In genomic region chr5:140633081-140633471, GRCh38 we compare ENCODE assay signal across 8 cellular contexts. TPM values are rescaled to one million over a fixed set of nuclear protein-coding genes. Genes with fewer than 3 reads are reported as not detected.
DNase-seq lines count a peak whose midpoint lies in the region; ATAC-seq, FAIRE-seq and TF ChIP-seq lines count a peak whose summit lies in the region.

Gene CD14, minus strand, starts transcription at chr5:140633175. Its CDS starts 104 bp downstream, at chr5:140633071.

- peak within 1 kb of the TSS; percentile 74 for H3K4me3 ChIP-seq in CD8-positive, alpha-beta memory T cell (ENCODE audit: low read length)
- H3K4me3 ChIP-seq in HFF-Myc (replicated peaks; ENCODE audit: low read depth, low read length) = peak within 1 kb of the TSS; percentile 41
- H3K4me3 ChIP-seq in WERI-Rb-1 (ENCODE audit: low read depth, low read length) = peak within 1 kb of the TSS; percentile 58
- peak within 1 kb of the TSS; percentile 52 for H3K4me3 ChIP-seq in fibroblast of pulmonary artery (replicated peaks; ENCODE audit: low read depth, low read length)
- peak within 1 kb of the TSS; percentile 72 for H3K4me3 ChIP-seq in osteoblast (ENCODE audit: insufficient read depth, low read length)

- peaks cover 15 to 26% (median 26%) of the 10 kb centered on the region in 3 donors for H3K4me1 Mint-ChIP-seq in CD8-positive, alpha-beta memory T cell

- peak within 1 kb of the TSS; percentile 85 to 97 (median 91) for H3K4me3 Mint-ChIP-seq in CD8-positive, alpha-beta memory T cell

- no peaks in the 10 kb centered on the region for H4K20me1 ChIP-seq in osteoblast (ENCODE audit: insufficient read depth, low read length)

- H3K4me1 ChIP-seq in CD8-positive, alpha-beta memory T cell (ENCODE audit: insufficient read depth, low read length) = peaks cover 6% of the 10 kb centered on the region
- peaks cover 28% of the 10 kb centered on the region for H3K4me1 ChIP-seq in osteoblast (ENCODE audit: insufficient read depth, low read length)

- peaks cover 0 to 4% (median 0%) of the 10 kb centered on the region in 5 donors for H3K9me3 Mint-ChIP-seq in CD8-positive, alpha-beta memory T cell

- no peaks in the 10 kb centered on the region for H3K79me2 ChIP-seq in osteoblast (ENCODE audit: insufficient read depth, low read length)

- H3K27ac Mint-ChIP-seq in CD8-positive, alpha-beta memory T cell = peak within 1 kb of the TSS; percentile 33 to 91 (median 88)

- peaks cover 5 to 8% of the 10 kb centered on the region in 2 donors for H3K27me3 Mint-ChIP-seq in CD8-positive, alpha-beta memory T cell

- no peaks in the 10 kb centered on the region for H3K27me3 ChIP-seq in CD8-positive, alpha-beta memory T cell (ENCODE audit: insufficient read depth, low read length, poor library complexity, severe bottlenecking)
- H3K27me3 ChIP-seq in WERI-Rb-1 (ENCODE audit: insufficient read depth, low read depth, severe bottlenecking) (no peaks in the 10 kb centered on the region), osteoblast (ENCODE audit: insufficient read depth, low read length) (peaks cover 7% of the 10 kb centered on the region)

- CTCF ChIA-PET in CD8-positive, alpha-beta memory T cell (lab: Charles Lee) = interaction anchor here (0.6 to 4.8 kb wide), 6 partner anchors 14 to 1081 kb away, joined by 3 to 21 read pairs (median 5); partner anchors contain the start of genes EIF4EBP3, IK and NDUFA2

- peak within 1 kb of the TSS; percentile 97 for H2AFZ ChIP-seq in osteoblast (ENCODE audit: low read length)

- no peak within 1 kb of the TSS for H3K27ac ChIP-seq in CD8-positive, alpha-beta memory T cell (ENCODE audit: low read depth, low read length)
- no peak within 1 kb of the TSS for H3K27ac ChIP-seq in WERI-Rb-1
- peak within 1 kb of the TSS; percentile 15 for H3K27ac ChIP-seq in osteoblast (ENCODE audit: low read depth, low read length)

- no peak for ATAC-seq in HG03025 (IDR thresholded peaks at IDR 0.05; ENCODE audit: low FRiP score, unreplicated experiment)
- ATAC-seq in HG02840 (IDR thresholded peaks at IDR 0.05; ENCODE audit: low FRiP score, unreplicated experiment) = no peak

- H3K9me3 ChIP-seq in CD8-positive, alpha-beta memory T cell (ENCODE audit: low read length) = no peaks in the 10 kb centered on the region
- H3K9me3 ChIP-seq in WERI-Rb-1 (ENCODE audit: severe bottlenecking) = no peaks in the 10 kb centered on the region
- H3K9me3 ChIP-seq in osteoblast (ENCODE audit: low read depth, low read length) = no peaks in the 10 kb centered on the region

- TF ChIP-seq CTCF in HFF-Myc (IDR thresholded peaks at IDR 0.05; ENCODE audit: low read depth, low read length, missing control alignments) (no peak), WERI-Rb-1 (IDR thresholded peaks at IDR 0.05; ENCODE audit: low read depth, low read length) (no peak), fibroblast of pulmonary artery (IDR thresholded peaks at IDR 0.05; ENCODE audit: low read length, missing control alignments) (peak; percentile 1), osteoblast (IDR thresholded peaks at IDR 0.05; ENCODE audit: extremely low read depth, low read depth, low read length) (peak; percentile 2)

- H3K36me3 Mint-ChIP-seq in CD8-positive, alpha-beta memory T cell = peaks cover 0 to 2% (median 0%) of the 10 kb centered on the region in 3 donors

- peak within 1 kb of the TSS; percentile 92 for H3K4me2 ChIP-seq in osteoblast (ENCODE audit: insufficient read depth, low read length)

- POLR2A ChIA-PET in CD8-positive, alpha-beta memory T cell (lab: Charles Lee) = interaction anchor here (1.2 to 2.3 kb wide), 4 partner anchors 14 to 232 kb away, joined by 3 to 12 read pairs (median 4); partner anchors contain the start of genes ANKHD1, EIF4EBP3, IK and NDUFA2

- no peak for FAIRE-seq in RCC 7860 (lab: Jason Lieb, UNC)

- H3K36me3 ChIP-seq in CD8-positive, alpha-beta memory T cell (ENCODE audit: insufficient read depth, low read length) = no peaks in the 10 kb centered on the region
- no peaks in the 10 kb centered on the region for H3K36me3 ChIP-seq in WERI-Rb-1
- no peaks in the 10 kb centered on the region for H3K36me3 ChIP-seq in osteoblast (ENCODE audit: insufficient read depth, low read length)

- peak in 1 of 5 donors; percentile 11 for DNase-seq in CD8-positive, alpha-beta memory T cell
- no peak for DNase-seq in HFF-Myc (ENCODE audit: extremely low read depth, low read depth)
- DNase-seq in WERI-Rb-1 = peak; percentile 42
- peak; percentile 40 for DNase-seq in fibroblast of pulmonary artery (ENCODE audit: low read depth)
- peak; percentile 78 for DNase-seq in osteoblast (ENCODE audit: insufficient read length, low spot score, missing footprints)
- DNase-seq in RCC 7860 (ENCODE audit: low spot score) = no peak

RNA-seq across cellular contexts. Expression of gene CD14, which starts in this region (rescaled TPM):
- total RNA-seq in CD8-positive, alpha-beta memory T cell = 1 to 10 TPM; 3.1 to 3.3 TPM
- polyA plus RNA-seq in CD8-positive, alpha-beta memory T cell = 0.43 TPM
- total RNA-seq in osteoblast = 1.8 and 4.0 TPM in 2 replicates

Comparison
In these comparisons a context has a peak if more than half of its experiments do, and no peak if none do; other contexts are left out.
1. DNase-seq: peak in WERI-Rb-1 (single experiment), fibroblast of pulmonary artery (single experiment) and osteoblast (single experiment); none in HFF-Myc (single experiment) and RCC 7860 (single experiment).
2. CTCF ChIP-seq: peak in fibroblast of pulmonary artery (single experiment) and osteoblast (single experiment); none in HFF-Myc (single experiment) and WERI-Rb-1 (single experiment).
3. Peak in every context shown above with its lines, with median percentiles within 50 percentile points of each other: H3K4me3 ChIP-seq.